In the genomic region with DNA sequence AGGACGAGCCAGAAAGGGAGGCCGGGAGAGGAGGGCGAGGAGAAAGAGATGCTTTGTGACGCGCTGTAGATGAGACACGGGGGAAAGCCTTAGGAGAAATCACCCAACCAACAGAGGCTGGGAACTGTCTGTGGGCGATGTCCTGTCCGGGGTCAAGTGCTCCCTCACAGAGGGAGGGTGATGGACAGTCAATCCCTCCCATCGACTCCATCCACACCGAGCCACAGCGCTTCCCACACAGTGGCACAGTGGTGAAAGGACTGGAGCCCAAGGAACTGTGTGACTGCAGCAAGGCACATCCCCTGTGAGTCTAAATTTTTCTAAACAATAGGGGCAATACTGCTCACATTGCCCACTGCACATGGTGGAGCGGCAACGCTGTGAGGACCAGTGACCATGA, we compare ENCODE assay signal across 20 cellular contexts.
DNase-seq lines count a peak whose midpoint lies in the region; ATAC-seq, FAIRE-seq and TF ChIP-seq lines count a peak whose summit lies in the region.
"Had no signal": no experiment of that assay in that cellular context is flagged by ENCODE, and none has a peak within 500 bp of the region (broad histone marks: within the 10 kb centered on the region; RNA-seq: fewer than 3 reads in every experiment).

No MANE protein-coding gene starts in this region.

- H3K4me1 Mint-ChIP-seq in glutamatergic neuron (ENCODE audit: low read depth, unreplicated experiment): no peaks in the 10 kb centered on the region
- H3K4me1 Mint-ChIP-seq: activated CD4-positive, alpha-beta T cell treated with anti-CD3 and anti-CD28 coated beads, Interleukin-2, amount 10 ng/mL, durations not matched to agents 7 days and 5 days; immature natural killer cell had no signal

- intact Hi-C loops in A673 (cut with micrococcal nuclease; ENCODE audit: unreplicated experiment): no loop called here

- TF ChIP-seq CTCF in glutamatergic neuron (IDR thresholded peaks at IDR 0.05; ENCODE audit: partially characterized antibody, unreplicated experiment): no peak
- TF ChIP-seq CTCF in A673 (conservative IDR thresholded peaks at IDR 0.05; ENCODE audit: low read depth, low read length): no peak

- H3K36me3 Mint-ChIP-seq in glutamatergic neuron (ENCODE audit: unreplicated experiment): no peaks in the 10 kb centered on the region
- H3K36me3 Mint-ChIP-seq: CD4-positive, CD25-positive, alpha-beta regulatory T cell; immature natural killer cell had no signal

- H3K9me3 ChIP-seq in A673 (ENCODE audit: low read depth, low read length, poor library complexity, severe bottlenecking): no peaks in the 10 kb centered on the region
- H3K9me3 ChIP-seq: SJSA1, uterus had no signal

- POLR2A ChIA-PET in A673 (lab: Charles Lee; ENCODE audit: low non-redundant PET): no interaction called here

- peaks cover 5% of the 10 kb centered on the region for H3K4me1 ChIP-seq in A673 (ENCODE audit: insufficient read depth, low read length, poor library complexity, severe bottlenecking)
- H3K4me1 ChIP-seq: SJSA1, uterus had no signal

- no peaks in the 10 kb centered on the region for H3K36me3 ChIP-seq in A673 (ENCODE audit: insufficient read depth, low read length, poor library complexity, severe bottlenecking)
- H3K36me3 ChIP-seq: brain microvascular endothelial cell, SJSA1, uterus had no signal

- H3K27ac Mint-ChIP-seq in glutamatergic neuron (ENCODE audit: unreplicated experiment): no peak overlapping the region
- H3K27ac Mint-ChIP-seq: activated CD4-positive, alpha-beta T cell treated with anti-CD3 and anti-CD28 coated beads, Interleukin-2, amount 10 ng/mL, durations not matched to agents 7 days and 5 days; activated T-helper 2 cell treated with anti-CD3 and anti-CD28 coated beads, Interferon-gamma antibody, Interleukin-2, Interleukin-4, amounts not matched to agents 10 μg/mL and 5 μg/mL and 100 μg/mL, durations not matched to agents 14 hours and 24 hours and 36 hours; CD4-positive, CD25-positive, alpha-beta regulatory T cell; immature natural killer cell; T-helper 1 cell treated with Interleukin-12 subunit alpha and Interleukin-12 subunit beta and Interleukin-4 antibody, amounts not matched to agents 30 μg/mL and 1 μg/mL, for 36 hours had no signal

- H3K27me3 ChIP-seq in A673 (replicated peaks; ENCODE audit: insufficient read depth, low read depth, low read length, poor library complexity): no peaks in the 10 kb centered on the region
- H3K27me3 ChIP-seq: brain microvascular endothelial cell, hepatocyte, SJSA1, uterus had no signal

- peaks cover 7% of the 10 kb centered on the region for H3K27me3 Mint-ChIP-seq in glutamatergic neuron (ENCODE audit: unreplicated experiment)
- H3K27me3 Mint-ChIP-seq: activated CD4-positive, alpha-beta T cell treated with anti-CD3 and anti-CD28 coated beads, Interleukin-2, amount 10 ng/mL, durations not matched to agents 7 days and 5 days had no signal

- peak; percentile 37 for DNase-seq in cerebellar cortex (ENCODE audit: low spot score)
- DNase-seq in glutamatergic neuron: no peak
- peak; percentile 63 for DNase-seq in pons (ENCODE audit: low spot score)
- no peak for DNase-seq in A673 (ENCODE audit: low spot score)
- no peak for DNase-seq in RCC 7860 (ENCODE audit: low spot score)
- no peak for DNase-seq in activated naive CD4-positive, alpha-beta T cell treated with Interleukin-2 at 50 U/mL for 16 hours
- DNase-seq: activated CD4-positive, alpha-beta T cell treated with anti-CD3 and anti-CD28 coated beads, Interleukin-2, amount 10 ng/mL, durations not matched to agents 7 days and 5 days; CD4-positive, CD25-positive, alpha-beta regulatory T cell; immature natural killer cell; left ventricle myocardium superior; NCI-H1417 treated with DMSO at 0.1 percent for 48 hours had no signal

- ATAC-seq in GM18502 (IDR thresholded peaks at IDR 0.05; ENCODE audit: poor library complexity, unreplicated experiment): no peak
- ATAC-seq: Panc1 had no signal

- no peak overlapping the region for H3K4me3 ChIP-seq in A673 (ENCODE audit: low read depth, low read length, poor library complexity, severe bottlenecking)
- H3K4me3 ChIP-seq: coronary artery, hepatocyte, SJSA1, uterus had no signal

- H3K9me3 Mint-ChIP-seq in glutamatergic neuron (ENCODE audit: unreplicated experiment): peaks cover 6% of the 10 kb centered on the region
- H3K9me3 Mint-ChIP-seq: activated CD4-positive, alpha-beta T cell treated with anti-CD3 and anti-CD28 coated beads, Interleukin-2, amount 10 ng/mL, durations not matched to agents 7 days and 5 days; activated T-helper 2 cell treated with anti-CD3 and anti-CD28 coated beads, Interferon-gamma antibody, Interleukin-2, Interleukin-4, amounts not matched to agents 10 μg/mL and 5 μg/mL and 100 μg/mL, durations not matched to agents 14 hours and 24 hours and 36 hours; immature natural killer cell; T-helper 1 cell treated with Interleukin-12 subunit alpha and Interleukin-12 subunit beta and Interleukin-4 antibody, amounts not matched to agents 30 μg/mL and 1 μg/mL, for 36 hours had no signal

- FAIRE-seq in RCC 7860 (lab: Jason Lieb, UNC): no peak

- BruUV-seq in A673 (replicated peaks; lab: Mats Ljungman, UMichigan): no TSS peak

- peak overlapping the region; percentile 30 for H3K4me3 Mint-ChIP-seq in glutamatergic neuron (ENCODE audit: unreplicated experiment)
- H3K4me3 Mint-ChIP-seq: activated CD4-positive, alpha-beta T cell treated with anti-CD3 and anti-CD28 coated beads, Interleukin-2, amount 10 ng/mL, durations not matched to agents 7 days and 5 days; CD4-positive, CD25-positive, alpha-beta regulatory T cell; immature natural killer cell; T-helper 1 cell treated with Interleukin-12 subunit alpha and Interleukin-12 subunit beta and Interleukin-4 antibody, amounts not matched to agents 30 μg/mL and 1 μg/mL, for 36 hours had no signal

- CTCF ChIA-PET in A673 (lab: Charles Lee): no interaction called here

- no peak overlapping the region for H3K27ac ChIP-seq in A673 (ENCODE audit: low read depth, low read length, poor library complexity, severe bottlenecking)
- H3K27ac ChIP-seq: brain microvascular endothelial cell, coronary artery, hepatocyte, SJSA1, uterus had no signal

Comparison
In these comparisons a context has a peak if more than half of its experiments do, and no peak if none do; other contexts are left out.
1. DNase-seq: peak in cerebellar cortex (single experiment) and pons (single experiment); none in glutamatergic neuron (single experiment), A673 (single experiment), RCC 7860 (single experiment) and activated naive CD4-positive, alpha-beta T cell treated with Interleukin-2 at 50 U/mL for 16 hours (single experiment).